19 cellular contexts compared by ENCODE assay signal in the genomic region with DNA sequence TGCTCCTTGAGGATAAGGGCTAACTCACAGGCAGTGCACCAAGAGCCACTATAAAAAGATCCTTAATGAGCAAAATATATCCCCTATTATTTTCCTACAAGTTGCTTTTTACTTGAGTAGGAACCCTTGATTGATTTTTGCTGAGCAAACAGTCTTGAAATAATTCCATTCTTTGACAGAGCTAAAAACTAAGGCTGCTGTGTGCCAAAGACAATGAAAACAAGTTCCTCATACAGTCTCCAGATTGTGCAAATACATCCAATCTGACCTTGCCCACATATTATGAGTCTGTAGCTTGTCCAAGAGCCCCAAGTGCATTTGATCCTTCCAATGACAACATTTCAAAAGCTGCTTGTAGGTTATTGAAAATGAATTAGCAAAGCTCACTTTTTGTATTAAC. TPM values are rescaled to one million over a fixed set of nuclear protein-coding genes. Genes with fewer than 3 reads are reported as not detected.
DNase-seq lines count a peak whose midpoint lies in the region; ATAC-seq, FAIRE-seq and TF ChIP-seq lines count a peak whose summit lies in the region.
"Had no signal": no experiment of that assay in that cellular context is flagged by ENCODE, and none has a peak within 500 bp of the region (broad histone marks: within the 10 kb centered on the region; RNA-seq: fewer than 3 reads in every experiment).

No MANE protein-coding gene starts in this region.

- TF ChIP-seq POLR2A in IMR-90 (IDR thresholded peaks at IDR 0.05; ENCODE audit: low read depth, low read length) = no peak
- no peak for TF ChIP-seq POLR2A in K562 (conservative IDR thresholded peaks at IDR 0.05)

- ATAC-seq in IMR-90 (ENCODE audit: low read depth) = no peak
- ATAC-seq in K562 = no peak
- ATAC-seq in GM18870 (IDR thresholded peaks at IDR 0.05; ENCODE audit: unreplicated experiment) = no peak
- no peak for ATAC-seq in HG02870 (IDR thresholded peaks at IDR 0.05; ENCODE audit: unreplicated experiment)
- ATAC-seq in HG02852 (IDR thresholded peaks at IDR 0.05; ENCODE audit: unreplicated experiment) = no peak
- ATAC-seq: GM12878 had no signal

- TF ChIP-seq EP300 in K562 (IDR thresholded peaks at IDR 0.05; ENCODE audit: low read length) = no peak

- no peaks in the 10 kb centered on the region for H3K27me3 ChIP-seq in IMR-90 (ENCODE audit: control insufficient read depth, insufficient read depth, low read length)
- H3K27me3 ChIP-seq in K562 (ENCODE audit: control insufficient read depth in 2 of 2, insufficient read depth in 2 of 2, low read length in 2 of 2) = no peaks in the 10 kb centered on the region

- H3K14ac ChIP-seq in IMR-90 (replicated peaks; ENCODE audit: low read depth, low read length) = no peak overlapping the region

- no peak overlapping the region for H2AK9ac ChIP-seq in IMR-90 (replicated peaks; ENCODE audit: low read depth, low read length, poor library complexity)

- no peak overlapping the region for H2AFZ ChIP-seq in IMR-90 (replicated peaks; ENCODE audit: low read length, poor library complexity)
- no peak overlapping the region for H2AFZ ChIP-seq in K562 (ENCODE audit: low read depth, low read length)
- H2AFZ ChIP-seq: PC-9 had no signal

- H3K9me1 ChIP-seq in IMR-90 (ENCODE audit: insufficient read depth, low read length) (peaks cover 7% of the 10 kb centered on the region; the same call in 1 of the 2 replicates), K562 (ENCODE audit: control insufficient read depth, insufficient read depth, low read length) (no peaks in the 10 kb centered on the region)

- no peak overlapping the region for H2BK120ac ChIP-seq in IMR-90 (ENCODE audit: low read depth, low read length)

- no peak overlapping the region for H2AK5ac ChIP-seq in IMR-90 (ENCODE audit: low read depth, low read length)

- H4K91ac ChIP-seq in IMR-90 (ENCODE audit: insufficient read depth, low read depth, low read length) = no peak overlapping the region

- H3K4me1 ChIP-seq in IMR-90 (ENCODE audit: control insufficient read depth, insufficient read depth, low read length) (0 out of 2 replicates have a peak, but pooled peaks cover 1% of the 10 kb centered on the region), K562 (replicated peaks in 1 of 2; ENCODE audit: control insufficient read depth in 2 of 2, insufficient read depth in 2 of 2, low read length in 2 of 2) (peaks cover 3 to 6% of the 10 kb centered on the region in 2 experiments; a peak in 2 of 5 replicates)

- H3K9ac ChIP-seq in IMR-90 (ENCODE audit: low read depth, low read length) (no peak overlapping the region), K562 (ENCODE audit: insufficient read depth in 1 of 2, low read depth in 2 of 2, low read length in 2 of 2) (no peak overlapping the region)

- no TSS peak for BruUV-seq in IMR-90 (replicated peaks; lab: Mats Ljungman, UMichigan)
- BruUV-seq in K562 (replicated peaks; lab: Mats Ljungman, UMichigan) = no TSS peak

- H3K9me3 ChIP-seq in IMR-90 (ENCODE audit: control insufficient read depth, insufficient read depth, low read length) (no peaks in the 10 kb centered on the region), K562 (replicated peaks; ENCODE audit: control insufficient read depth, insufficient read depth, low read depth, low read length) (no peaks in the 10 kb centered on the region)

- CTCF ChIA-PET in IMR-90 (lab: Yijun Ruan, JAX) (interaction anchor here (0.6 kb wide), 1 partner anchor 950 kb away, joined by 3 read pairs; no protein-coding TSS in a partner anchor), K562 (lab: Yijun Ruan, JAX; ENCODE audit: low intra/inter-chr PET ratio) (no interaction called here)

- no peak overlapping the region for H3K23ac ChIP-seq in IMR-90 (ENCODE audit: low read depth, low read length)

- no peak overlapping the region for H3K27ac ChIP-seq in IMR-90 (ENCODE audit: insufficient read depth, low read length)
- H3K27ac ChIP-seq in K562 (ENCODE audit: extremely low read depth, low read depth, low read length) = no peak overlapping the region
- H3K27ac ChIP-seq: PC-9 had no signal

- H2BK15ac ChIP-seq in IMR-90 (ENCODE audit: low read depth, low read length) = no peak overlapping the region

- H4K8ac ChIP-seq in IMR-90 (ENCODE audit: low read depth in 2 of 2, low read length in 2 of 2) = no peak overlapping the region

- no peak overlapping the region for H2BK5ac ChIP-seq in IMR-90 (ENCODE audit: low read depth, low read length, poor library complexity, severe bottlenecking)

- intact Hi-C loops in IMR-90 (cut with micrococcal nuclease) = no loop called here
- intact Hi-C loops in K562 (cut with micrococcal nuclease) = no loop called here

- H2BK20ac ChIP-seq in IMR-90 (ENCODE audit: low read depth, low read length) = no peak overlapping the region

- H3K4ac ChIP-seq in IMR-90 (ENCODE audit: low read depth, low read length) = no peak overlapping the region

- H3K18ac ChIP-seq in IMR-90 (ENCODE audit: low read depth, low read length) = no peak overlapping the region

- in situ Hi-C loops in IMR-90 (cut with MboI; ENCODE audit: low sequenced_read_pairs) (no loop called here), K562 (cut with MboI) (no loop called here)

- no peak overlapping the region for H4K5ac ChIP-seq in IMR-90 (ENCODE audit: low read depth, low read length)

- TF ChIP-seq RAD21 in IMR-90 (IDR thresholded peaks at IDR 0.05; ENCODE audit: low read length) (no peak), K562 (CRISPR knock-in tag; conservative IDR thresholded peaks at IDR 0.05 in 1 of 2, IDR thresholded peaks at IDR 0.05 in 1 of 2) (no peak)

- DNase-seq in IMR-90 = no peak
- DNase-seq in K562 (ENCODE audit: extremely low read depth in 1 of 4, low spot score in 3 of 4) = no peak
- peak; percentile 33 for DNase-seq in fibroblast of pulmonary artery (ENCODE audit: low read depth)
- peak; percentile 73 for DNase-seq in stromal cell of bone marrow (ENCODE audit: low read depth)
- DNase-seq: ACHN; Calu3; CD4-positive, alpha-beta T cell; HCEC 1CT; NCI-H1092; NCI-H2107; NCI-H345; NCI-H526 treated with DMSO at 0.1 percent for 48 hours; PC-9 had no signal

- FAIRE-seq in K562 (lab: Jason Lieb, UNC) = no peak
- FAIRE-seq: GM12878, GM18507, GM19239 had no signal

- POLR2A ChIA-PET in IMR-90 (lab: Charles Lee; ENCODE audit: unreplicated experiment) = no interaction called here
- POLR2A ChIA-PET in K562 (lab: Yijun Ruan, JAX) = no interaction called here

- no peak for TF ChIP-seq CTCF in IMR-90 (conservative IDR thresholded peaks at IDR 0.05; ENCODE audit: low read depth, low read length)
- no peak for TF ChIP-seq CTCF in K562 (IDR thresholded peaks at IDR 0.05 in 2 of 3, conservative IDR thresholded peaks at IDR 0.05 in 1 of 3; ENCODE audit: insufficient read depth in 2 of 3, low read depth in 1 of 3, low read length in 3 of 3)
- TF ChIP-seq CTCF in fibroblast of pulmonary artery (IDR thresholded peaks at IDR 0.05; ENCODE audit: low read length, missing control alignments) = no peak

- no peak overlapping the region for H3K4me3 ChIP-seq in IMR-90 (ENCODE audit: insufficient read depth, low read depth, low read length)
- no peak overlapping the region for H3K4me3 ChIP-seq in K562
- no peak overlapping the region for H3K4me3 ChIP-seq in fibroblast of pulmonary artery (replicated peaks; ENCODE audit: low read depth, low read length)
- H3K4me3 ChIP-seq: GM12878, PC-9 had no signal

- no peak overlapping the region for H3K4me2 ChIP-seq in IMR-90 (ENCODE audit: low read depth, low read length)
- H3K4me2 ChIP-seq in K562 (ENCODE audit: insufficient read depth, low read length) = no peak overlapping the region
- H3K4me2 ChIP-seq: PC-9 had no signal

- peaks cover 42% of the 10 kb centered on the region for H3K79me2 ChIP-seq in K562 (ENCODE audit: control insufficient read depth, insufficient read depth, low read length)

- no peak overlapping the region for H3K56ac ChIP-seq in IMR-90 (ENCODE audit: extremely low read depth, insufficient read depth, low read length)

- peaks cover 1% of the 10 kb centered on the region; the same call in 1 of the 2 replicates for H3K36me3 ChIP-seq in IMR-90 (ENCODE audit: control insufficient read depth, insufficient read depth, low read length)
- no peaks in the 10 kb centered on the region for H3K36me3 ChIP-seq in K562 (ENCODE audit: control insufficient read depth, insufficient read depth, low read length)

- dilution Hi-C loops in IMR-90 (cut with HindIII; ENCODE audit: low sequenced_read_pairs, unreplicated experiment) = no loop called here

- H4K20me1 ChIP-seq in IMR-90 (ENCODE audit: insufficient read depth, low read length) (peaks cover 9% of the 10 kb centered on the region), K562 (replicated peaks; ENCODE audit: control insufficient read depth, insufficient read depth, low read length) (no peaks in the 10 kb centered on the region)

- peaks cover 35 to 65% of the 10 kb centered on the region in 2 experiments for H3K79me1 ChIP-seq in IMR-90 (ENCODE audit: low read depth in 1 of 2, low read length in 2 of 2)

TF ChIP-seq in IMR-90, 13 proteins besides CTCF, POLR2A, EP300 and RAD21 (continues in another document):
- TF ChIP-seq BHLHE40 (IDR thresholded peaks at IDR 0.05; ENCODE audit: low read depth, low read length) (no peak), SMC3 (IDR thresholded peaks at IDR 0.05; ENCODE audit: low read depth, low read length) (no peak)

RNA-seq across cellular contexts. Expression of gene PRKAR2A, which starts 15.0 kb away (rescaled TPM):
- total RNA-seq in IMR-90 (2012; rRNA removed) (48.2 and 53.0 TPM in 2 replicates), K562 (2014; rRNA removed) (37.6 and 56.2 TPM in 2 replicates), K562 (2014; rRNA removed; fragmentation: Illumina TruSeq; extraction: Trizol) (48.6 and 50.1 TPM in 2 replicates), K562 (2015; rRNA removed; fragmentation: Illumina TruSeq; extraction: Trizol) (50.7 and 53.0 TPM in 2 replicates), K562 (2021) (84.4 and 84.5 TPM in 2 replicates)
- polyA plus RNA-seq in IMR-90 (2012; rRNA removed) (10.2 and 11.3 TPM in 2 replicates), K562 (2011; rRNA removed) (14.4 and 22.8 TPM in 2 replicates), K562 (2014; fragmentation: Illumina TruSeq; extraction: Trizol) (39.3 and 50.3 TPM in 2 replicates), K562 (2014; fragmentation: Nextera tagmentation; extraction: Ambion mirVana) (10 to 100 TPM; 15.9 to 19.8 TPM), K562 (2014; rRNA removed) (17.7 and 19.2 TPM in 2 replicates)
- 28.4 and 59.3 TPM in 2 replicates for polyA plus RNA-seq in IMR-90 (2012; cell fraction: cytosol; rRNA removed)
- polyA plus RNA-seq in IMR-90 (2012; cell fraction: nucleus; rRNA removed; ENCODE audit: low replicate concordance) = 7.2 and 21.3 TPM in 2 replicates
- 6.0 and 10.1 TPM in 2 replicates for total RNA-seq in K562 (2011; cell fraction: chromatin; rRNA removed; ENCODE audit: low replicate concordance)
- total RNA-seq in K562 (2011; cell fraction: nucleolus; rRNA removed) = 7.2 and 7.8 TPM in 2 replicates
- total RNA-seq in K562 (2011; cell fraction: nucleoplasm; rRNA removed) = 9.5 and 14.4 TPM in 2 replicates
- 12.2 and 17.3 TPM in 2 replicates for polyA plus RNA-seq in K562 (2011; cell fraction: cytosol; rRNA removed)
- polyA plus RNA-seq in K562 (2011; cell fraction: nucleus; rRNA removed) = 4.0 and 4.8 TPM in 2 replicates
- 32.4 and 35.2 TPM in 2 replicates for polyA plus RNA-seq in K562 (2012)
- polyA minus RNA-seq in K562 (2011; rRNA and poly(A)+ RNA removed) = 45.4 and 62.1 TPM in 2 replicates
- 21.2 and 32.3 TPM in 2 replicates for polyA minus RNA-seq in K562 (2011; cell fraction: cytosol; rRNA and poly(A)+ RNA removed)
- 3.9 and 10.4 TPM in 2 replicates for polyA minus RNA-seq in K562 (2011; cell fraction: nucleus; rRNA and poly(A)+ RNA removed)

Comparison
In these comparisons a context has a peak if more than half of its experiments do, and no peak if none do; other contexts are left out.
1. DNase-seq: peak in fibroblast of pulmonary artery (single experiment) and stromal cell of bone marrow (single experiment); none in IMR-90 (single experiment) and K562 (0 of 4).